ENCODE assay signal across 21 cellular contexts in the genomic region with DNA sequence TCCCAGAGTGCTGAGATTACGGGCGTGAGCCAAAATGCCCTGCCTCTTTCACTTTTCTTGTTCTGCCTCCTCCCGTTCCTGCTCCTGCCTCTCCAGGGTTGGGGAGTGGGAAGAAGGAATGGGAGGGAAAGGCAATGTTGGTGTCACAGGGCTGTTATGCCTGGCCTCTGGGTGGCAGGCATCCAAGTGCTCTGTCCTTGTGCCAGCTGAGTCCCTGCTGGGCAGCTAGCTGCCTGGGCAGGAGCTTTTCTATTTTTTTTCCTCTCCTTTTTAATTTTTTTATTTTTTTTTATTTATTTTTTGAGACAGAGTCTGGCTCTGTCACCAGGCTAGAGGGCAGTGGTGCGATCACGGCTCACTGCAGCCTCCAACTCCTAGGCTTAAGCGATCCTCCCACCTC. TPM values are rescaled to one million over a fixed set of nuclear protein-coding genes. Genes with fewer than 3 reads are reported as not detected.
DNase-seq lines count a peak whose midpoint lies in the region; ATAC-seq and TF ChIP-seq lines count a peak whose summit lies in the region.
"Had no signal": no experiment of that assay in that cellular context is flagged by ENCODE, and none has a peak within 500 bp of the region (broad histone marks: within the 10 kb centered on the region; RNA-seq: fewer than 3 reads in every experiment).

No MANE protein-coding gene starts in this region.

- H3K27me3 ChIP-seq in psoas muscle (ENCODE audit: insufficient read depth in 3 of 3, low read length in 2 of 3) = no peaks in the 10 kb centered on the region
- H3K27me3 ChIP-seq: breast epithelium, vagina had no signal

- WGBS in psoas muscle, 3 donors = 72 to 80% (median 75%) methylated on average over 6 of the region's 6 CpGs

- TF ChIP-seq CTCF in psoas muscle (IDR thresholded peaks at IDR 0.05) = no peak

- no peak overlapping the region for H3K27ac ChIP-seq in psoas muscle
- H3K27ac ChIP-seq: vagina had no signal

- no peaks in the 10 kb centered on the region for H3K9me3 ChIP-seq in psoas muscle
- H3K9me3 ChIP-seq: breast epithelium, vagina had no signal

- no peak for ATAC-seq in psoas muscle
- ATAC-seq in activated CD4-positive, CD25-positive, alpha-beta regulatory T cell treated with anti-CD3 and anti-CD28 coated beads, Interleukin-2, amount 50 U/mL, for 24 hours = no peak
- no peak for ATAC-seq in HG03457 (IDR thresholded peaks at IDR 0.05; ENCODE audit: unreplicated experiment)
- ATAC-seq: HCT116; stimulated activated memory B cell treated with anti-CD40 and anti-IgM and Interleukin-4, amounts not matched to agents 10 μg/mL and 1 μg/mL and 100 μg/mL, for 72 hours had no signal

- peak; percentile 71 for DNase-seq in G401 (ENCODE audit: low spot score)
- peak in 48 of 56 donors; percentile 4 to 81 (median 48) for DNase-seq in amygdala (lab: John Stamatoyannopoulos, UW)
- DNase-seq in hypothalamus (lab: John Stamatoyannopoulos, UW) = peak in 42 of 51 donors; percentile 1 to 82 (median 48)
- peak; percentile 44 to 65 for DNase-seq in psoas muscle
- no peak for DNase-seq in T-helper 9 cell
- DNase-seq in dermis blood vessel endothelial cell = no peak
- DNase-seq: activated CD4-positive, CD25-positive, alpha-beta regulatory T cell treated with anti-CD3 and anti-CD28 coated beads, Interleukin-2, amount 50 U/mL, for 72 hours; activated CD8-positive, alpha-beta memory T cell treated with anti-CD3 and anti-CD28 coated beads, Interleukin-2, amount 50 U/mL, for 4 hours; activated naive CD4-positive, alpha-beta T cell treated with anti-CD3 and anti-CD28 coated beads, Interleukin-2, amount 50 U/mL, for 16 hours; endodermal cell; mesenchymal stem cell; NCI-H1048; SHP77; T-helper 2 cell had no signal

- intact Hi-C loops in psoas muscle (cut with DNase I) = no loop called here

- H3K4me1 ChIP-seq in psoas muscle = peaks cover 13% of the 10 kb centered on the region

- no peak overlapping the region for H3K4me3 ChIP-seq in psoas muscle
- H3K4me3 ChIP-seq: breast epithelium, smooth muscle cell, vagina had no signal

- in situ Hi-C loops in G401 (cut with HindIII; ENCODE audit: low sequenced_read_pairs) = no loop called here

- H3K36me3 ChIP-seq in psoas muscle (ENCODE audit: insufficient read depth in 1 of 2, low read depth in 1 of 2) = peaks cover 9 to 78% of the 10 kb centered on the region in 2 donors
- H3K36me3 ChIP-seq: breast epithelium had no signal

RNA-seq across cellular contexts. Expression of gene SAC3D1, which starts 4.1 kb away (rescaled TPM):
- total RNA-seq in G401 (2014; rRNA removed; shearing (Covaris generic)) = 52.3 and 52.9 TPM in 2 replicates
- total RNA-seq in psoas muscle (10 to 100 TPM in 1 of 4 donors, 1 to 10 TPM in 3; 8.4 to 12.3 (median 9.1) TPM), dermis blood vessel endothelial cell (12.4 and 16.0 TPM in 2 replicates)
- polyA plus RNA-seq in psoas muscle = 10 to 100 TPM; 10.8 to 19.2 (median 12.9) TPM

RNA-seq across cellular contexts. Expression of gene SNX15, which starts 9.7 kb away (rescaled TPM):
- 10.1 and 12.8 TPM in 2 replicates for total RNA-seq in G401 (2014; rRNA removed; shearing (Covaris generic))
- total RNA-seq in psoas muscle = 10 to 100 TPM; 15.6 to 21.7 (median 18.7) TPM
- polyA plus RNA-seq in psoas muscle = 10 to 100 TPM; 26.7 to 66.5 (median 30.3) TPM
- total RNA-seq in dermis blood vessel endothelial cell = 13.1 and 16.5 TPM in 2 replicates

RNA-seq across cellular contexts. Expression of gene NAALADL1, which starts 21.4 kb away (rescaled TPM):
- not detected in 2 replicates for total RNA-seq in G401 (2014; rRNA removed; shearing (Covaris generic))
- total RNA-seq in psoas muscle = 1 to 10 TPM in 2 of 4 donors, under 1 TPM in 2; 0.98 to 4.8 (median 1.9) TPM
- polyA plus RNA-seq in psoas muscle = 1 to 10 TPM; 1.3 to 3.7 (median 1.6) TPM
- total RNA-seq in dermis blood vessel endothelial cell = 11.0 and 20.3 TPM in 2 replicates

RNA-seq across cellular contexts. Expression of gene ARL2, which starts 23.0 kb away (rescaled TPM):
- 175 and 216 TPM in 2 replicates for total RNA-seq in G401 (2014; rRNA removed; shearing (Covaris generic))
- total RNA-seq in psoas muscle (100 to 1,000 TPM; 109 to 171 (median 145) TPM), dermis blood vessel endothelial cell (144 and 145 TPM in 2 replicates)
- polyA plus RNA-seq in psoas muscle = 100 to 1,000 TPM; 119 to 168 (median 154) TPM

RNA-seq across cellular contexts. Expression of gene BATF2, which starts 40.2 kb away (rescaled TPM):
- 0.37 and 4.1 TPM in 2 replicates for total RNA-seq in G401 (2014; rRNA removed; shearing (Covaris generic))
- total RNA-seq in psoas muscle (1 to 10 TPM; 1.7 to 2.5 (median 2.4) TPM), dermis blood vessel endothelial cell (0.34 and 1.1 TPM in 2 replicates)
- polyA plus RNA-seq in psoas muscle = 1 to 10 TPM; 2.3 to 8.4 (median 3.4) TPM
- total RNA-seq: smooth muscle cell, vagina had no signal

Comparison
In these comparisons a context has a peak if more than half of its experiments do, and no peak if none do; other contexts are left out.
1. DNase-seq: peak in G401 (single experiment), amygdala (48 of 56), hypothalamus (42 of 51) and psoas muscle (2 of 2); none in T-helper 9 cell (single experiment) and dermis blood vessel endothelial cell (single experiment).